ENCODE assay signal across 33 cellular contexts in genomic region chr3:79564192-79564591, GRCh38.
DNase-seq lines count a peak whose midpoint lies in the region; ATAC-seq, FAIRE-seq and TF ChIP-seq lines count a peak whose summit lies in the region.
"Had no signal": no experiment of that assay in that cellular context is flagged by ENCODE, and none has a peak within 500 bp of the region (broad histone marks: within the 10 kb centered on the region; RNA-seq: fewer than 3 reads in every experiment).

No MANE protein-coding gene starts in this region.

- no TSS peak for BruUV-seq in GM12878 (replicated peaks; lab: Mats Ljungman, UMichigan)

- no peak for FAIRE-seq in GM12878 (lab: Jason Lieb, UNC)
- FAIRE-seq: A549, G401.6, TTC549 had no signal

- no peak for TF ChIP-seq RAD21 in GM12878 (IDR thresholded peaks at IDR 0.05; ENCODE audit: insufficient read depth, low read depth, low read length)

- 4% methylated on average over 1 of the region's 1 CpG for WGBS in GM12878 (ENCODE audit: insufficient coverage, insufficient replicate concordance, low lambda C conversion rate, missing lambda C conversion rate)

- H3K9ac ChIP-seq in GM12878 (ENCODE audit: control insufficient read depth, insufficient read depth, low read length), result no peak overlapping the region

- no peaks in the 10 kb centered on the region for H3K36me3 Mint-ChIP-seq in osteocyte (ENCODE audit: unreplicated experiment)
- H3K36me3 Mint-ChIP-seq: mesothelial cell of epicardium; naive thymus-derived CD8-positive, alpha-beta T cell had no signal

- intact Hi-C loops in left ventricle myocardium superior (cut with micrococcal nuclease), result no loop called here
- intact Hi-C loops in left ventricle myocardium inferior (cut with micrococcal nuclease), result no loop called here
- intact Hi-C loops in GM12878 (cut with micrococcal nuclease; ENCODE audit: unreplicated experiment), result no loop called here

- no peak for TF ChIP-seq CTCF in left ventricle myocardium inferior (IDR thresholded peaks at IDR 0.05; ENCODE audit: borderline replicate concordance)
- no peak for TF ChIP-seq CTCF in GM12878 (IDR thresholded peaks at IDR 0.05 in 2 of 3, conservative IDR thresholded peaks at IDR 0.05 in 1 of 3; ENCODE audit: control insufficient read depth in 2 of 3, extremely low read depth in 1 of 3, insufficient read depth in 1 of 3, low read depth in 3 of 3, low read length in 3 of 3)
- TF ChIP-seq CTCF in osteocyte (IDR thresholded peaks at IDR 0.05), result no peak

- H3K9me3 ChIP-seq in left ventricle myocardium inferior (replicated peaks) (no peaks in the 10 kb centered on the region), GM12878 (replicated peaks; ENCODE audit: control insufficient read depth, insufficient read depth, low read length) (no peaks in the 10 kb centered on the region)
- H3K9me3 ChIP-seq: A549, vagina had no signal

- TF ChIP-seq POLR2A in GM12878 (IDR thresholded peaks at IDR 0.05; ENCODE audit: low read depth, low read length), result no peak

- in situ Hi-C loops in GM12878 (cut with MboI), result no loop called here

- H3K9me3 Mint-ChIP-seq in osteocyte (ENCODE audit: unreplicated experiment), result no peaks in the 10 kb centered on the region

- no peak for DNase-seq in left ventricle myocardium superior
- DNase-seq in left ventricle myocardium inferior, result no peak
- DNase-seq in GM12878 (ENCODE audit: low read depth, low spot score), result no peak
- peak; percentile 7 for DNase-seq in smooth muscle cell of the brain vasculature (ENCODE audit: low read depth, low spot score)
- DNase-seq in UCSD-AML1 (lab: John Stamatoyannopoulos, UW; ENCODE audit: unreplicated experiment), result no peak
- DNase-seq in osteocyte (ENCODE audit: extremely low spot score, unreplicated experiment), result no peak
- DNase-seq: activated CD4-positive, alpha-beta T cell treated with anti-CD3 and anti-CD28 coated beads for 1 hour; activated CD8-positive, alpha-beta T cell treated with anti-CD3 and anti-CD28 coated beads, Interleukin-2, amount 10 ng/mL, durations not matched to agents 7 days and 5 days; activated gamma-delta T cell; activated T-cell treated with anti-CD3 and anti-CD28 coated beads for 4 hours; DMS53; effector CD8-positive, alpha-beta T cell; HFFc6; Kasumi-1; left lung; naive thymus-derived CD8-positive, alpha-beta T cell; NCI-H1092; NCI-H1930; NCI-H446 treated with DMSO at 0.1 percent for 48 hours; PC-3; SIG-M5; stimulated activated CD4-positive, alpha-beta T cell treated with anti-CD3 and anti-CD28 coated beads, Interleukin-12 subunit alpha, Interleukin-12 subunit beta, amount 100 ng/mL, for 4 hours; stimulated activated CD4-positive, alpha-beta T cell treated with anti-CD3 and anti-CD28 coated beads, Interleukin-4, amount 100 ng/mL, for 4 hours; stimulated activated naive CD4-positive, alpha-beta T cell; T-helper 1 cell had no signal

- no peaks in the 10 kb centered on the region for H3K27me3 ChIP-seq in left ventricle myocardium inferior (ENCODE audit: low read depth)
- no peaks in the 10 kb centered on the region for H3K27me3 ChIP-seq in GM12878 (replicated peaks in 1 of 2; ENCODE audit: control insufficient read depth in 2 of 2, insufficient read depth in 2 of 2, low read length in 1 of 2)
- H3K27me3 ChIP-seq: left lung, vagina had no signal

- no peaks in the 10 kb centered on the region for H3K27me3 Mint-ChIP-seq in osteocyte (ENCODE audit: unreplicated experiment)
- H3K27me3 Mint-ChIP-seq: B cell; naive thymus-derived CD8-positive, alpha-beta T cell had no signal

- no peak for TF ChIP-seq EP300 in GM12878 (IDR thresholded peaks at IDR 0.05; ENCODE audit: borderline replicate concordance in 1 of 2, control insufficient read depth in 1 of 2, low read depth in 2 of 2, low read length in 2 of 2)

- RAD21 ChIA-PET in GM12878 (lab: Charles Lee; ENCODE audit: unreplicated experiment), result no interaction called here

- H3K36me3 ChIP-seq in left ventricle myocardium inferior (no peaks in the 10 kb centered on the region), GM12878 (ENCODE audit: control insufficient read depth in 2 of 2, insufficient read depth in 2 of 2, low read length in 1 of 2) (no peaks in the 10 kb centered on the region)
- H3K36me3 ChIP-seq: left lung, vagina had no signal

- H2AFZ ChIP-seq in GM12878 (ENCODE audit: control insufficient read depth, low read depth, low read length), result no peak overlapping the region

- H3K4me1 ChIP-seq in left ventricle myocardium inferior (no peaks in the 10 kb centered on the region), GM12878 (ENCODE audit: control insufficient read depth, insufficient read depth, low read length) (no peaks in the 10 kb centered on the region)
- H3K4me1 ChIP-seq: A549, left lung, vagina had no signal

- ATAC-seq in left ventricle myocardium superior (peak; percentile 55), HG03565 (IDR thresholded peaks at IDR 0.05; ENCODE audit: unreplicated experiment) (peak; percentile 86), GM12878 (peak; percentile 88), HG02763 (IDR thresholded peaks at IDR 0.05; ENCODE audit: unreplicated experiment) (no peak)
- ATAC-seq: A549; activated CD8-positive, alpha-beta T cell treated with anti-CD3 and anti-CD28 coated beads, Interleukin-2, amount 10 ng/mL, durations not matched to agents 7 days and 5 days; left lung; naive thymus-derived CD8-positive, alpha-beta T cell; PC-3 had no signal

- POLR2A ChIA-PET in GM12878 (lab: Charles Lee), result interaction anchor here (0.5 kb wide), 1 partner anchor 583 kb away, joined by 3 read pairs; no protein-coding TSS in a partner anchor

- no peak overlapping the region for H3K4me2 ChIP-seq in GM12878 (ENCODE audit: control insufficient read depth, insufficient read depth)
- H3K4me2 ChIP-seq: A549 had no signal

- no peak overlapping the region for H3K27ac Mint-ChIP-seq in osteocyte (ENCODE audit: unreplicated experiment)
- H3K27ac Mint-ChIP-seq: activated CD8-positive, alpha-beta T cell treated with anti-CD3 and anti-CD28 coated beads, Interleukin-2, amount 10 ng/mL, durations not matched to agents 7 days and 5 days; B cell; HFFc6; mesothelial cell of epicardium; naive thymus-derived CD8-positive, alpha-beta T cell had no signal

- H3K4me3 ChIP-seq in left ventricle myocardium inferior (no peak overlapping the region), GM12878 (no peak overlapping the region)
- H3K4me3 ChIP-seq: A549, left lung, vagina had no signal

- CTCF ChIA-PET in GM12878 (lab: Yijun Ruan, JAX), result no interaction called here

- H3K27ac ChIP-seq in left ventricle myocardium inferior (replicated peaks) (no peak overlapping the region), GM12878 (ENCODE audit: control insufficient read depth, insufficient read depth) (no peak overlapping the region)
- H3K27ac ChIP-seq: A549, left lung, vagina had no signal

- no peaks in the 10 kb centered on the region for H3K79me2 ChIP-seq in GM12878 (ENCODE audit: control insufficient read depth, insufficient read depth, low read length)

- no peaks in the 10 kb centered on the region for H4K20me1 ChIP-seq in GM12878 (ENCODE audit: control insufficient read depth, insufficient read depth)

- no peaks in the 10 kb centered on the region for H3K4me1 Mint-ChIP-seq in osteocyte (ENCODE audit: unreplicated experiment)
- H3K4me1 Mint-ChIP-seq: B cell; naive thymus-derived CD8-positive, alpha-beta T cell had no signal

- H3K4me3 Mint-ChIP-seq in osteocyte (ENCODE audit: unreplicated experiment), result no peak overlapping the region
- H3K4me3 Mint-ChIP-seq: activated CD8-positive, alpha-beta T cell treated with anti-CD3 and anti-CD28 coated beads, Interleukin-2, amount 10 ng/mL, durations not matched to agents 7 days and 5 days; B cell; HFFc6; mesothelial cell of epicardium; naive thymus-derived CD8-positive, alpha-beta T cell had no signal

- SMC1A ChIA-PET in GM12878 (lab: Charles Lee; ENCODE audit: uncharacterized antibody, unreplicated experiment), result no interaction called here

TF ChIP-seq in GM12878, 131 proteins besides CTCF, POLR2A, EP300 and RAD21:
- TF ChIP-seq HSF1 (IDR thresholded peaks at IDR 0.05; ENCODE audit: low read depth, low read length), result no peak
- TF ChIP-seq PAX5 (IDR thresholded peaks at IDR 0.05; ENCODE audit: borderline replicate concordance, low read depth, low read length), result 0 out of 2 replicates have a peak, but pooled peaks have one; percentile 61
- TF ChIP-seq MEF2B (IDR thresholded peaks at IDR 0.05; ENCODE audit: partially characterized antibody, poor library complexity, severe bottlenecking), result peak; percentile 53
- peak; percentile 59; the same call in 1 of the 2 replicates for TF ChIP-seq MEF2A (IDR thresholded peaks at IDR 0.05; ENCODE audit: insufficient read depth, low read depth, low read length)
- peak in 1 of 2 experiments; percentile 50; a peak in 2 of 4 replicates for TF ChIP-seq BHLHE40 (IDR thresholded peaks at IDR 0.05; ENCODE audit: borderline replicate concordance in 1 of 2, low read depth in 2 of 2, low read length in 1 of 2)
- TF ChIP-seq HDAC2 (IDR thresholded peaks at IDR 0.05), result no peak
- TF ChIP-seq CREM (IDR thresholded peaks at IDR 0.05; ENCODE audit: low read depth), result 0 out of 2 replicates have a peak, but pooled peaks have one; percentile 23
- peak; percentile 32; the same call in 1 of the 2 replicates for TF ChIP-seq ATF7 (IDR thresholded peaks at IDR 0.05; ENCODE audit: low read depth)
- TF ChIP-seq CHD4 (IDR thresholded peaks at IDR 0.05), result no peak
